In genomic region chr20:21520702-21521595, GRCh38 we compare ENCODE assay signal across 12 cellular contexts. TPM values are rescaled to one million over a fixed set of nuclear protein-coding genes. Genes with fewer than 3 reads are reported as not detected.
DNase-seq lines count a peak whose midpoint lies in the region; ATAC-seq and TF ChIP-seq lines count a peak whose summit lies in the region.
"Had no signal": no experiment of that assay in that cellular context is flagged by ENCODE, and none has a peak within 500 bp of the region (broad histone marks: within the 10 kb centered on the region; RNA-seq: fewer than 3 reads in every experiment).

No MANE protein-coding gene starts in this region.

- DNase-seq in AG10803 (ENCODE audit: low read depth) (peak; percentile 15), GM10248 (ENCODE audit: extremely low spot score) (peak; percentile 18), iPS-NIHi11 (ENCODE audit: low spot score) (peak; percentile 45), NCI-H446 (lab: John Stamatoyannopoulos, UW) (no peak)
- DNase-seq in activated CD4-positive, alpha-beta memory T cell treated with anti-CD3 and anti-CD28 coated beads, Interleukin-2, amount 10 ng/mL, durations not matched to agents 7 days and 5 days = no peak
- DNase-seq in stimulated activated CD8-positive, alpha-beta memory T cell treated with anti-CD3 and anti-CD28 coated beads, Interleukin-4, amount 100 ng/mL, for 48 hours = no peak
- DNase-seq: central memory CD4-positive, alpha-beta T cell; KG1 had no signal

- CTCF ChIA-PET in GM10248 (lab: Yijun Ruan, JAX) = interaction anchor here (1.3 to 2.4 kb wide), 3 partner anchors 16 to 285 kb away, joined by 4 to 8 read pairs (median 4); no protein-coding TSS in a partner anchor
- CTCF ChIA-PET in activated CD4-positive, alpha-beta memory T cell treated with anti-CD3 and anti-CD28 coated beads, Interleukin-2, amount 10 ng/mL, durations not matched to agents 7 days and 5 days (lab: Charles Lee) = interaction anchor here (1.0 kb wide), 1 partner anchor 14 kb away, joined by 3 read pairs; no protein-coding TSS in a partner anchor

- H3K4me3 ChIP-seq in AG10803 (ENCODE audit: low read length) = no peak overlapping the region
- H3K4me3 ChIP-seq: lung had no signal

- POLR2A ChIA-PET in GM10248 (lab: Yijun Ruan, JAX) = no interaction called here
- POLR2A ChIA-PET in activated CD4-positive, alpha-beta memory T cell treated with anti-CD3 and anti-CD28 coated beads, Interleukin-2, amount 10 ng/mL, durations not matched to agents 7 days and 5 days (lab: Charles Lee) = no interaction called here

- TF ChIP-seq CTCF in AG10803 (conservative IDR thresholded peaks at IDR 0.05; ENCODE audit: low read length) (no peak), GM10248 (IDR thresholded peaks at IDR 0.05; ENCODE audit: control extremely low read depth, extremely low read depth, low read depth, missing control alignments) (no peak)

- no peaks in the 10 kb centered on the region for H3K9me3 Mint-ChIP-seq in activated CD4-positive, alpha-beta memory T cell treated with anti-CD3 and anti-CD28 coated beads, Interleukin-2, amount 10 ng/mL, durations not matched to agents 7 days and 5 days

- H3K36me3 Mint-ChIP-seq in activated CD4-positive, alpha-beta memory T cell treated with anti-CD3 and anti-CD28 coated beads, Interleukin-2, amount 10 ng/mL, durations not matched to agents 7 days and 5 days (ENCODE audit: low read depth) = peaks cover 11% of the 10 kb centered on the region

- no peak overlapping the region for H3K27ac Mint-ChIP-seq in activated CD4-positive, alpha-beta memory T cell treated with anti-CD3 and anti-CD28 coated beads, Interleukin-2, amount 10 ng/mL, durations not matched to agents 7 days and 5 days

- peaks cover 87% of the 10 kb centered on the region for H3K27me3 Mint-ChIP-seq in activated CD4-positive, alpha-beta memory T cell treated with anti-CD3 and anti-CD28 coated beads, Interleukin-2, amount 10 ng/mL, durations not matched to agents 7 days and 5 days

- H3K4me3 Mint-ChIP-seq in activated CD4-positive, alpha-beta memory T cell treated with anti-CD3 and anti-CD28 coated beads, Interleukin-2, amount 10 ng/mL, durations not matched to agents 7 days and 5 days = peak overlapping the region; percentile 27

- no peak for ATAC-seq in GM18870 (IDR thresholded peaks at IDR 0.05; ENCODE audit: unreplicated experiment)
- no peak for ATAC-seq in HG02623 (IDR thresholded peaks at IDR 0.05; ENCODE audit: unreplicated experiment)
- ATAC-seq: HCT116 had no signal

- peaks cover 13% of the 10 kb centered on the region for H3K4me1 Mint-ChIP-seq in activated CD4-positive, alpha-beta memory T cell treated with anti-CD3 and anti-CD28 coated beads, Interleukin-2, amount 10 ng/mL, durations not matched to agents 7 days and 5 days

RNA-seq across cellular contexts. Expression of gene NKX2-2, which starts 7.1 kb away (rescaled TPM):
- not detected for total RNA-seq in activated CD4-positive, alpha-beta memory T cell treated with anti-CD3 and anti-CD28 coated beads, Interleukin-2, amount 10 ng/mL, durations not matched to agents 7 days and 5 days
- total RNA-seq: lung had no signal

Comparison
In these comparisons a context has a peak if more than half of its experiments do, and no peak if none do; other contexts are left out.
1. DNase-seq: peak in AG10803 (single experiment), GM10248 (single experiment) and iPS-NIHi11 (single experiment); none in activated CD4-positive, alpha-beta memory T cell treated with anti-CD3 and anti-CD28 coated beads, Interleukin-2, amount 10 ng/mL, durations not matched to agents 7 days and 5 days (single experiment), NCI-H446 (0 of 2) and stimulated activated CD8-positive, alpha-beta memory T cell treated with anti-CD3 and anti-CD28 coated beads, Interleukin-4, amount 100 ng/mL, for 48 hours (single experiment).